9 cellular contexts compared by ENCODE assay signal in genomic region chr1:192477630-192478029, GRCh38.
DNase-seq lines count a peak whose midpoint lies in the region; ATAC-seq, FAIRE-seq and TF ChIP-seq lines count a peak whose summit lies in the region.
"Had no signal": no experiment of that assay in that cellular context is flagged by ENCODE, and none has a peak within 500 bp of the region (broad histone marks: within the 10 kb centered on the region; RNA-seq: fewer than 3 reads in every experiment).

No MANE protein-coding gene starts in this region.

- peak; percentile 92 for FAIRE-seq in RCC 7860 (lab: Jason Lieb, UNC)

- 2% methylated on average over 2 of the region's 2 CpGs for WGBS in esophagus muscularis mucosa

- peaks cover 0 to 8% (median 3%) of the 10 kb centered on the region in 4 donors for H3K9me3 ChIP-seq in esophagus muscularis mucosa
- H3K9me3 ChIP-seq: neutrophil had no signal

- TF ChIP-seq EP300 in esophagus muscularis mucosa (IDR thresholded peaks at IDR 0.05), result no peak

- H3K36me3 ChIP-seq in esophagus muscularis mucosa, result no peaks in the 10 kb centered on the region
- H3K36me3 ChIP-seq: neutrophil had no signal

- peaks cover 3 to 33% (median 15%) of the 10 kb centered on the region in 4 donors for H3K4me1 ChIP-seq in esophagus muscularis mucosa

- no peak for TF ChIP-seq POLR2A in esophagus muscularis mucosa (IDR thresholded peaks at IDR 0.05; ENCODE audit: low read depth)

- H3K27ac ChIP-seq in C4-2B, result no peak overlapping the region
- H3K27ac ChIP-seq in esophagus muscularis mucosa (replicated peaks in 1 of 4), result peak overlapping the region in 3 of 4 donors; percentile 28 to 47 (median 41)
- H3K27ac ChIP-seq: neutrophil had no signal

- intact Hi-C loops in esophagus muscularis mucosa (cut with DNase I), result loop anchor here (2.0 to 10.0 kb wide), 3 partner anchors 105 to 647 kb away; partner anchors contain the start of gene CDC73

- ATAC-seq in GM18861 (IDR thresholded peaks at IDR 0.05; ENCODE audit: unreplicated experiment), result peak; percentile 81
- peak; percentile 75 for ATAC-seq in HG03378 (IDR thresholded peaks at IDR 0.05; ENCODE audit: unreplicated experiment)
- ATAC-seq in HG03280 (IDR thresholded peaks at IDR 0.05; ENCODE audit: unreplicated experiment), result no peak

- no peaks in the 10 kb centered on the region for H3K27me3 ChIP-seq in esophagus muscularis mucosa
- H3K27me3 ChIP-seq: neutrophil had no signal

- H3K4me3 ChIP-seq in esophagus muscularis mucosa, result no peak overlapping the region

- peak; percentile 50 for DNase-seq in RCC 7860 (ENCODE audit: low spot score)
- no peak for DNase-seq in esophagus muscularis mucosa (ENCODE audit: extremely low spot score)
- DNase-seq in pons (ENCODE audit: low spot score), result peak; percentile 61
- DNase-seq in KG1 (lab: John Stamatoyannopoulos, UW), result no peak

- TF ChIP-seq CTCF in C4-2B (conservative IDR thresholded peaks at IDR 0.05) (peak; percentile 76), esophagus muscularis mucosa (IDR thresholded peaks at IDR 0.05) (peak; percentile 62 to 80 (median 64))

Comparison
In these comparisons a context has a peak if more than half of its experiments do, and no peak if none do; other contexts are left out.
1. DNase-seq: peak in RCC 7860 (single experiment) and pons (single experiment); none in esophagus muscularis mucosa (single experiment) and KG1 (single experiment).